ENCODE assay signal across 1 cellular context in the genomic region with DNA sequence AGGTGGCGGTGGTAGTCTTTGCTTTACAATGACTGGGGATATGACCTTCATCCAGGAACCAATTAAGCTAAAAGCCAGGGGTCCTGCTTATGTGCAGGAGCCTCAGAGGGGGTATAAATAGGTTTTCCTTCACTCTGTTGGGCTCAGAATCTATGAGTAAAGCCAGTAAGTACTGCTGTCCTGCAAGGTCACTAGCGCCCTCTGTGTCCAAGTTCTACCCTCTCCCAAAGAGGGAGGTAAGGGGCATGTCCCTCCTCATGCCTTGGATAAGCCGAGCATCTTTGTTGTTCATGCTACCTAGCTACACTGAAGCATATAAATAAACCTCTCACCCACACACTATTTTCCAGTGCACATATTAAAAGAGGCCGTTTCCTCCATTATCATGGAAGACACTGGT.
TF ChIP-seq lines count a peak whose summit lies in the region.

No MANE protein-coding gene starts in this region.

TF ChIP-seq in H1, 55 proteins besides CTCF, POLR2A, EP300 and RAD21 (continued from another document):
- TF ChIP-seq RNF2 (IDR thresholded peaks at IDR 0.05; ENCODE audit: borderline replicate concordance, low read depth, low read length, missing control alignments, poor library complexity, severe bottlenecking): no peak
